1 cellular context compared by ENCODE assay signal in the genomic region with DNA sequence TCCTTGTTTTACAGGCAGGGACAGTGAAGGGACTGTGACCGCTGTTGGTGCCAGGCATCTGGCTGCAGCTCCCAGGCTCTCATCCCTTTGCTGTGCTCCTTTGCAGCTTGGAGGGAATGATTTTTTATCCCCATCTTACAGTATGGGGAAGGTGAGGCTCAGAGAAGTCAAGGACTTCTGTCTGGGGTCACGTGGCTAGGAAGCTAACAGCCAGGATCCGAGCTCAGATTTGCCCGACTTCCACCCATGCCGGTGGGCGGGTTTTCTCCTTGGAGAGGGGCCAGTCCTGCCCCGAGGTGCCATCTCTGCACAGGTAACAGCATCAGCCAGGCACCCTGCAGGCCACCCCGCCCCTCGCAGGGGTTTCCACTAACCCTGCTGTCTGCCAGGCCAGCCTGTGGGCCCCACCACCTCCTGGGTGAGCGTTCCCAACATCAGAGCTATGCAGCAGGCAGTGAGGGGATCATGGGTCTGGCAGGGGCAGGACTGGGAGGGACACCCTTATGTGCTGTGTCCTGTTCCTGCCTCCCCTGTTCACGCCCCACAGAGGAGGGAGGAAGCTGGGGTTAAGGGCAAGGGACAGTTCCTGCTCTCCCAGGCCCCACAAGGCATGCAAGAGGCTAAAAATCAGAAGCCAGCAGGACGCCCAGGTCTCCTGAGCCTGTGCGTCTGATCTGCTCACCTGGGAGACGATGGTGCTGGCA.
TF ChIP-seq lines count a peak whose summit lies in the region.

No MANE protein-coding gene starts in this region.

TF ChIP-seq in A549, 52 proteins besides CTCF, POLR2A, EP300 and RAD21 (continued from another document):
- no peak for TF ChIP-seq RFX5 (IDR thresholded peaks at IDR 0.05)
- no peak for TF ChIP-seq ESRRA (IDR thresholded peaks at IDR 0.05; ENCODE audit: borderline replicate concordance, low read length)
- no peak for TF ChIP-seq BHLHE40 (IDR thresholded peaks at IDR 0.05; ENCODE audit: low read depth, low read length)
- TF ChIP-seq, protein P1, sequence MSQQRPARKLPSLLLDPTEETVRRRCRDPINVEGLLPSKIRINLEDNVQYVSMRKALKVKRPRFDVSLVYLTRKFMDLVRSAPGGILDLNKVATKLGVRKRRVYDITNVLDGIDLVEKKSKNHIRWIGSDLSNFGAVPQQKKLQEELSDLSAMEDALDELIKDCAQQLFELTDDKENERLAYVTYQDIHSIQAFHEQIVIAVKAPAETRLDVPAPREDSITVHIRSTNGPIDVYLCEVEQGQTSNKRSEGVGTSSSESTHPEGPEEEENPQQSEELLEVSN (IDR thresholded peaks at IDR 0.05; ENCODE audit: borderline replicate concordance, low read depth): no peak
- no peak for TF ChIP-seq JUNB (IDR thresholded peaks at IDR 0.05)
